Comparison of ENCODE assay signal across 8 cellular contexts in genomic region chr20:33443512-33444239, GRCh38. TPM values are rescaled to one million over a fixed set of nuclear protein-coding genes. Genes with fewer than 3 reads are reported as not detected.
DNase-seq lines count a peak whose midpoint lies in the region; ATAC-seq, FAIRE-seq and TF ChIP-seq lines count a peak whose summit lies in the region.

Gene SNTA1, minus strand, starts transcription at chr20:33443763. Its CDS starts 143 bp downstream, at chr20:33443620.

- H3K9me3 ChIP-seq in kidney (ENCODE audit: control insufficient read depth in 1 of 2, low read length in 2 of 2) = no peaks in the 10 kb centered on the region

- no peak for FAIRE-seq in kidney (lab: Jason Lieb, UNC)

- H3K4me1 ChIP-seq in kidney (ENCODE audit: control insufficient read depth in 1 of 2, insufficient read depth in 1 of 2, low read depth in 1 of 2, low read length in 2 of 2) = peaks cover 10 to 15% of the 10 kb centered on the region in 2 donors

- H3K4me3 ChIP-seq in kidney (ENCODE audit: low read length in 2 of 2) = peak within 1 kb of the TSS; percentile 77 to 82

- peak; percentile 82 for ATAC-seq in GM18498 (IDR thresholded peaks at IDR 0.05; ENCODE audit: unreplicated experiment)
- ATAC-seq in HG03103 (IDR thresholded peaks at IDR 0.05; ENCODE audit: low read depth, unreplicated experiment) = peak; percentile 66
- ATAC-seq in GM18517 (IDR thresholded peaks at IDR 0.05; ENCODE audit: unreplicated experiment) = no peak

- no peaks in the 10 kb centered on the region for H3K36me3 ChIP-seq in kidney (ENCODE audit: control insufficient read depth in 1 of 2, insufficient read depth in 2 of 2, low read length in 2 of 2)

- intact Hi-C loops in kidney (cut with DNase I) = no loop called here

- TF ChIP-seq CTCF in kidney (IDR thresholded peaks at IDR 0.05; ENCODE audit: borderline replicate concordance, extremely low read depth, insufficient read depth) = no peak

- peak within 1 kb of the TSS; percentile 32 to 55 for H3K9ac ChIP-seq in kidney (ENCODE audit: low read length in 2 of 2)

- H3K27ac ChIP-seq in kidney (ENCODE audit: low read depth in 2 of 2, low read length in 2 of 2) = peak within 1 kb of the TSS; percentile 20 to 51

- DNase-seq in NCI-H226 (peak; percentile 73), cerebellum (ENCODE audit: low spot score) (peak; percentile 81), kidney (peak; percentile 96)
- DNase-seq in activated CD4-positive, alpha-beta T cell treated with anti-CD3 and anti-CD28 coated beads for 1 hour = peak; percentile 82
- DNase-seq in stimulated activated CD4-positive, alpha-beta T cell treated with anti-CD3 and anti-CD28 coated beads, Interleukin-12 subunit alpha, Interleukin-12 subunit beta, amount 100 ng/mL, for 48 hours (ENCODE audit: low read depth in 2 of 3, low spot score in 1 of 3) = peak; percentile 80 to 89 (median 87)

RNA-seq across cellular contexts. Expression of gene SNTA1, which starts in this region (rescaled TPM):
- 7.8 TPM for total RNA-seq in cerebellum
- total RNA-seq in kidney = 12.2 TPM
- 53.6 TPM for polyA plus RNA-seq in kidney (ENCODE audit: insufficient read depth, low read depth, low replicate concordance)
